Comparison of ENCODE assay signal across 20 cellular contexts in the genomic region with DNA sequence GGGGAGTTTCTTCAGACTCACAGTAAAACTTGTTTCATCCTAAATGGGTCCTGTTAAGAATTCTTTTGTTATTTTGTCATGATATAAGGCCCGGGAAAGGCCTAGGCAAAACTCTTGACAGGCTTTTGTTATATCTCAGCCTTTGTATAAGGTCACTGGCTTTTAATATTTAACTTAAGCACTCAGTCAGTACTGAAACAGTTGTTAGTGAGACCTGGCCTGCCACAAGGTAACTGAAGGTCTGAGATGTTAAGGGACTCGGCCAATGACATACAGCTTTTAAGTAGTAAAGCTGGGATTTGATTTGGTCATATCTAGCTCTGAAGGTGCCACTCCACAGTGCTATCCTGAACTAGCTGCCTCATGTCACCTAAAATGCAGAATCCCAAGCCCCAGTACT. TPM values are rescaled to one million over a fixed set of nuclear protein-coding genes. Genes with fewer than 3 reads are reported as not detected.
DNase-seq lines count a peak whose midpoint lies in the region; TF ChIP-seq lines count a peak whose summit lies in the region.
"Had no signal": no experiment of that assay in that cellular context is flagged by ENCODE, and none has a peak within 500 bp of the region (broad histone marks: within the 10 kb centered on the region; RNA-seq: fewer than 3 reads in every experiment).

No MANE protein-coding gene starts in this region.

- H3K4me3 Mint-ChIP-seq in nephron: no peak overlapping the region
- H3K4me3 Mint-ChIP-seq: CD14-positive monocyte; CD4-positive, alpha-beta memory T cell had no signal

- intact Hi-C loops in PC-9 (cut with micrococcal nuclease; ENCODE audit: unreplicated experiment) (no loop called here), tibial artery (cut with DNase I; ENCODE audit: low total_unique reads) (no loop called here)

- no peaks in the 10 kb centered on the region for H3K27me3 ChIP-seq in PC-9 (ENCODE audit: insufficient read depth, low read depth)
- no peaks in the 10 kb centered on the region for H3K27me3 ChIP-seq in ectodermal cell (ENCODE audit: control insufficient read depth, insufficient read depth, low read length, poor library complexity, severe bottlenecking)
- no peaks in the 10 kb centered on the region for H3K27me3 ChIP-seq in tibial artery
- H3K27me3 ChIP-seq: BLaER1 had no signal

- no peaks in the 10 kb centered on the region for H3K9me3 Mint-ChIP-seq in nephron
- H3K9me3 Mint-ChIP-seq: CD14-positive monocyte; CD4-positive, alpha-beta memory T cell had no signal

- H3K79me2 ChIP-seq in PC-9 (ENCODE audit: low read depth): no peaks in the 10 kb centered on the region

- BruUV-seq in PC-9 (replicated peaks; lab: Mats Ljungman, UMichigan): no TSS peak

- no peak overlapping the region for H3K4me3 ChIP-seq in PC-9
- H3K4me3 ChIP-seq in ectodermal cell (ENCODE audit: insufficient read depth, low read depth, low read length): no peak overlapping the region
- no peak overlapping the region for H3K4me3 ChIP-seq in tibial artery
- H3K4me3 ChIP-seq: BLaER1, HAP-1 had no signal

- no peaks in the 10 kb centered on the region for H3K9me2 ChIP-seq in PC-9 (ENCODE audit: insufficient read depth)

- in situ Hi-C loops in KBM-7 (cut with MboI; ENCODE audit: low pct_unique_long_range_greater_than_20kb, low sequenced_read_pairs): no loop called here

- no peaks in the 10 kb centered on the region for H3K9me3 ChIP-seq in PC-9 (ENCODE audit: insufficient read depth, low read depth)
- H3K9me3 ChIP-seq in ectodermal cell (ENCODE audit: control insufficient read depth, low read length): no peaks in the 10 kb centered on the region
- no peaks in the 10 kb centered on the region for H3K9me3 ChIP-seq in tibial artery
- H3K9me3 ChIP-seq: BLaER1, HAP-1 had no signal

- H3F3A ChIP-seq in PC-9 (ENCODE audit: insufficient read depth, low read depth): no peaks in the 10 kb centered on the region

- WGBS in ectodermal cell, 2 experiments: 94 to 96% methylated on average over 2 of the region's 2 CpGs

- no peaks in the 10 kb centered on the region for H3K36me3 Mint-ChIP-seq in nephron (ENCODE audit: low read depth)
- H3K36me3 Mint-ChIP-seq: CD14-positive monocyte; CD4-positive, alpha-beta memory T cell had no signal

- peaks cover 17% of the 10 kb centered on the region for H3K4me1 Mint-ChIP-seq in nephron

- H3K27ac ChIP-seq in PC-9 (no peak overlapping the region), ectodermal cell (ENCODE audit: insufficient read depth, low read depth, low read length, poor library complexity, severe bottlenecking) (peak overlapping the region; percentile 2), tibial artery (no peak overlapping the region)
- H3K27ac ChIP-seq: BLaER1, HL-60 had no signal

- H3K36me3 ChIP-seq in PC-9 (ENCODE audit: low read depth) (no peaks in the 10 kb centered on the region), ectodermal cell (ENCODE audit: control insufficient read depth, insufficient read depth, low read length) (no peaks in the 10 kb centered on the region), tibial artery (no peaks in the 10 kb centered on the region)
- H3K36me3 ChIP-seq: BLaER1, HAP-1 had no signal

- TF ChIP-seq CTCF in PC-9 (conservative IDR thresholded peaks at IDR 0.05) (no peak), nephron (IDR thresholded peaks at IDR 0.05; ENCODE audit: unreplicated experiment in 3 of 3) (no peak), tibial artery (IDR thresholded peaks at IDR 0.05) (no peak)

- no peaks in the 10 kb centered on the region for H3K4me1 ChIP-seq in PC-9 (replicated peaks; ENCODE audit: insufficient read depth)
- H3K4me1 ChIP-seq in ectodermal cell (ENCODE audit: control insufficient read depth, insufficient read depth, low read length): no peaks in the 10 kb centered on the region
- H3K4me1 ChIP-seq in tibial artery: no peaks in the 10 kb centered on the region
- H3K4me1 ChIP-seq: HAP-1 had no signal

- no peaks in the 10 kb centered on the region for H3K27me3 Mint-ChIP-seq in nephron (ENCODE audit: low read depth)

- DNase-seq in PC-9 (no peak), renal cortical epithelial cell (ENCODE audit: low read depth) (peak; percentile 35), NCI-H526 (lab: John Stamatoyannopoulos, UW) (no peak), KBM-7 (no peak), tibial artery (no peak)
- DNase-seq: 8988T; CD4-positive, alpha-beta memory T cell; DMS153; DMS79; GDM1 had no signal

- peak overlapping the region; percentile 0 to 88 (median 44) for H3K27ac Mint-ChIP-seq in nephron
- H3K27ac Mint-ChIP-seq: CD14-positive monocyte; CD4-positive, alpha-beta memory T cell had no signal

- POLR2A ChIA-PET in PC-9 (lab: Charles Lee; ENCODE audit: unreplicated experiment): no interaction called here

- peak overlapping the region; percentile 36; the same call in 1 of the 2 replicates for H2AFZ ChIP-seq in PC-9

- no peak overlapping the region for H3K4me2 ChIP-seq in PC-9
- H3K4me2 ChIP-seq: BLaER1 had no signal

- CTCF ChIA-PET in PC-9 (lab: Charles Lee): no interaction called here

- no peaks in the 10 kb centered on the region; the same call in 1 of the 2 replicates for H4K20me1 ChIP-seq in PC-9 (ENCODE audit: insufficient read depth)
- H4K20me1 ChIP-seq: BLaER1 had no signal

RNA-seq across cellular contexts. Expression of a gene that starts 57.2 kb away (rescaled TPM):
- total RNA-seq in PC-9 (2021): 10.3 and 12.1 TPM in 2 replicates
- not detected for polyA plus RNA-seq in ectodermal cell (2013, experiment 1 of 4)
- not detected for polyA plus RNA-seq in ectodermal cell (2013, experiment 2 of 4)
- polyA plus RNA-seq in ectodermal cell (2013, experiment 3 of 4): not detected
- polyA plus RNA-seq in ectodermal cell (2013, experiment 4 of 4): not detected
- 0.30 and 2.1 TPM in 2 replicates for total RNA-seq in renal cortical epithelial cell
- total RNA-seq: A673; CD4-positive, alpha-beta memory T cell; Daoy; HT1080 had no signal
- polyA plus RNA-seq: AG04450; CD4-positive, alpha-beta memory T cell had no signal
